Comparison of ENCODE assay signal across 32 cellular contexts in the genomic region with DNA sequence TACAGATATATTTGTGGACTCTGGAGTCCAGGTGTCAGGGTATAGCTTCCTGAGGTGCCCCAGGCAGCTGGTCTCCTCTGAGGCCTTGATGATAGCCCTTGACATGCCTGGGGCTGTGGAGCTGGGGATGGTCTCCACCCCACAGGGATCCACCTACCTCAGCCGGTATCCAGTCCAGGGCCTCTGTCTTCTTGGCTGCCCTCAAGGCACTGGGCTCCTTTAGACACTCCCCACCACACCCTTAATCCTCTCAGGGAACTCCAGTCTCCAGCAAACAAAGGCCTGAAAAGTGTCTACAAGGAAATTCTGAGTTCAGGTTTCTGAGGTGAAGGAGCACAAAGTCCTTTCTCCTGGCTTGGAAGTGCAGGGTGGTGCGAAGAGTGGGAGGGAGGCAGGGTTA. TPM values are rescaled to one million over a fixed set of nuclear protein-coding genes. Genes with fewer than 3 reads are reported as not detected.
DNase-seq lines count a peak whose midpoint lies in the region; ATAC-seq, FAIRE-seq and TF ChIP-seq lines count a peak whose summit lies in the region.
"Had no signal": no experiment of that assay in that cellular context is flagged by ENCODE, and none has a peak within 500 bp of the region (broad histone marks: within the 10 kb centered on the region; RNA-seq: fewer than 3 reads in every experiment).

No MANE protein-coding gene starts in this region.

- peaks cover 26% of the 10 kb centered on the region for H3K4me1 Mint-ChIP-seq in T-helper 17 cell
- H3K4me1 Mint-ChIP-seq in stimulated activated effector memory CD8-positive, alpha-beta T cell treated with anti-CD3 and anti-CD28 coated beads, Interleukin-12 subunit alpha, Interleukin-12 subunit beta, amount 100 ng/mL, for 72 hours = peaks cover 18% of the 10 kb centered on the region

- DNase-seq in ELF-1 (ENCODE audit: low read depth, low spot score) (peak; percentile 83), T-helper 17 cell (no peak), keratinocyte (ENCODE audit: low read depth, low spot score) (no peak), iPS-NIHi7 (ENCODE audit: extremely low spot score) (no peak), sciatic nerve (ENCODE audit: low spot score) (no peak)
- DNase-seq in stimulated activated effector memory CD8-positive, alpha-beta T cell treated with anti-CD3 and anti-CD28 coated beads, Interleukin-12 subunit alpha, Interleukin-12 subunit beta, amount 100 ng/mL, for 72 hours (ENCODE audit: low spot score in 2 of 2) = no peak
- DNase-seq in activated CD4-positive, alpha-beta T cell treated with anti-CD3 and anti-CD28 coated beads for 1 hour = no peak
- DNase-seq: activated CD4-positive, CD25-positive, alpha-beta regulatory T cell treated with anti-CD3 and anti-CD28 coated beads, Interleukin-2, amount 50 U/mL, for 72 hours; activated T-cell treated with anti-CD3 and anti-CD28 coated beads for 4 hours; anterior cingulate cortex; COR-L47; DMS79 treated with DMSO at 0.1 percent for 48 hours; hippocampal formation; immature natural killer cell; Kasumi-1; midbrain; NCI-H1694 treated with DMSO at 0.1 percent for 48 hours; NCI-H2171 treated with DMSO at 0.1 percent for 48 hours; NCI-H69; ovary; stimulated activated CD4-positive, alpha-beta T cell treated with anti-CD3 and anti-CD28 coated beads, Interleukin-1b, Interleukin-23, amount 100 ng/mL, for 48 hours; stimulated activated CD8-positive, alpha-beta memory T cell treated with anti-CD3 and anti-CD28 coated beads, Interleukin-4, amount 100 ng/mL, for 48 hours; T-helper 1 cell; upper lobe of left lung had no signal

- TF ChIP-seq CTCF in keratinocyte (optimal IDR thresholded peaks at IDR 0.05 in 1 of 3, IDR thresholded peaks at IDR 0.05 in 1 of 3, conservative IDR thresholded peaks at IDR 0.05 in 1 of 3; ENCODE audit: extremely low read depth in 1 of 3, insufficient read depth in 2 of 3, low read length in 3 of 3) = no peak

- peak overlapping the region; percentile 14 for H3K27ac Mint-ChIP-seq in T-helper 17 cell
- H3K27ac Mint-ChIP-seq in stimulated activated effector memory CD8-positive, alpha-beta T cell treated with anti-CD3 and anti-CD28 coated beads, Interleukin-12 subunit alpha, Interleukin-12 subunit beta, amount 100 ng/mL, for 72 hours = peak overlapping the region; percentile 37
- H3K27ac Mint-ChIP-seq: activated naive CD8-positive, alpha-beta T cell; immature natural killer cell; natural killer cell treated with Interleukin-12 subunit alpha and Interleukin-12 subunit beta and Interleukin-15 and Interleukin-18, amount 100 ng/mL, for 72 hours had no signal

- H3K27me3 Mint-ChIP-seq in T-helper 17 cell = peaks cover 1% of the 10 kb centered on the region
- H3K27me3 Mint-ChIP-seq: activated naive CD8-positive, alpha-beta T cell had no signal

- ATAC-seq in T-helper 17 cell (no peak), GM21526 (IDR thresholded peaks at IDR 0.05; ENCODE audit: low FRiP score, unreplicated experiment) (no peak), sciatic nerve (no peak)
- ATAC-seq in stimulated activated effector memory CD8-positive, alpha-beta T cell treated with anti-CD3 and anti-CD28 coated beads, Interleukin-12 subunit alpha, Interleukin-12 subunit beta, amount 100 ng/mL, for 72 hours = no peak
- ATAC-seq: gastroesophageal sphincter; left lobe of liver; natural killer cell treated with Interleukin-12 subunit alpha and Interleukin-12 subunit beta and Interleukin-15 and Interleukin-18, amount 100 ng/mL, for 72 hours had no signal

- no peaks in the 10 kb centered on the region for H3K36me3 ChIP-seq in keratinocyte (ENCODE audit: control insufficient read depth in 2 of 2, extremely low read depth in 1 of 2, insufficient read depth in 2 of 2, low read length in 2 of 2)
- H3K36me3 ChIP-seq: BLaER1 treated with 17β-estradiol and CSF1 and Interleukin-3, amounts not matched to agents 10 nM and 100 nM; cardiac muscle cell; gastroesophageal sphincter; ovary; upper lobe of left lung had no signal

- peak overlapping the region; percentile 14 for H2AFZ ChIP-seq in keratinocyte (ENCODE audit: control insufficient read depth, low read length)

- H3K27me3 ChIP-seq in keratinocyte (ENCODE audit: control insufficient read depth, extremely low read depth, insufficient read depth, low read length) = no peaks in the 10 kb centered on the region
- H3K27me3 ChIP-seq: BLaER1 treated with 17β-estradiol and CSF1 and Interleukin-3, amounts not matched to agents 10 nM and 100 nM; cardiac muscle cell; gastroesophageal sphincter; ovary; upper lobe of left lung had no signal

- H4K20me1 ChIP-seq in keratinocyte (ENCODE audit: control insufficient read depth, extremely low read depth, insufficient read depth, low read length) = no peaks in the 10 kb centered on the region
- H4K20me1 ChIP-seq: BLaER1 treated with 17β-estradiol and CSF1 and Interleukin-3, amounts not matched to agents 10 nM and 100 nM had no signal

- H3K9me1 ChIP-seq in keratinocyte (ENCODE audit: control insufficient read depth, extremely low read depth, insufficient read depth, low read length) = no peaks in the 10 kb centered on the region

- no peak overlapping the region for H3K27ac ChIP-seq in keratinocyte (ENCODE audit: control insufficient read depth, insufficient read depth, low read length)
- H3K27ac ChIP-seq: BLaER1 treated with 17β-estradiol and CSF1 and Interleukin-3, amounts not matched to agents 10 nM and 100 nM; cardiac muscle cell; gastroesophageal sphincter; ovary; upper lobe of left lung had no signal

- H3K9me3 Mint-ChIP-seq in stimulated activated effector memory CD8-positive, alpha-beta T cell treated with anti-CD3 and anti-CD28 coated beads, Interleukin-12 subunit alpha, Interleukin-12 subunit beta, amount 100 ng/mL, for 72 hours = no peaks in the 10 kb centered on the region
- H3K9me3 Mint-ChIP-seq: immature natural killer cell; natural killer cell treated with Interleukin-12 subunit alpha and Interleukin-12 subunit beta and Interleukin-15 and Interleukin-18, amount 100 ng/mL, for 72 hours had no signal

- no peak overlapping the region for H3K9ac ChIP-seq in keratinocyte (ENCODE audit: control insufficient read depth, extremely low read depth, insufficient read depth, low read length)
- H3K9ac ChIP-seq: BLaER1 treated with 17β-estradiol and CSF1 and Interleukin-3, amounts not matched to agents 10 nM and 100 nM had no signal

- H3K79me2 ChIP-seq in keratinocyte (ENCODE audit: control insufficient read depth, insufficient read depth, low read length) = no peaks in the 10 kb centered on the region

- H3K4me2 ChIP-seq in keratinocyte (ENCODE audit: control insufficient read depth, extremely low read depth, insufficient read depth, low read depth, low read length) = no peak overlapping the region

- no peak for FAIRE-seq in keratinocyte (lab: Jason Lieb, UNC)

- peaks cover 20% of the 10 kb centered on the region for H3K4me1 ChIP-seq in keratinocyte (ENCODE audit: control insufficient read depth, extremely low read depth, insufficient read depth, low read length)

- dilution Hi-C loops in keratinocyte (cut with MboI; ENCODE audit: extremely low pct_ligation_motif_present, low sequenced_read_pairs) = no loop called here

- H3K4me3 Mint-ChIP-seq in T-helper 17 cell = no peak overlapping the region
- H3K4me3 Mint-ChIP-seq in stimulated activated effector memory CD8-positive, alpha-beta T cell treated with anti-CD3 and anti-CD28 coated beads, Interleukin-12 subunit alpha, Interleukin-12 subunit beta, amount 100 ng/mL, for 72 hours = no peak overlapping the region
- H3K4me3 Mint-ChIP-seq: activated naive CD8-positive, alpha-beta T cell; natural killer cell treated with Interleukin-12 subunit alpha and Interleukin-12 subunit beta and Interleukin-15 and Interleukin-18, amount 100 ng/mL, for 72 hours had no signal

- H3K9me3 ChIP-seq in T-helper 17 cell (ENCODE audit: control insufficient read depth, low read length, poor library complexity, severe bottlenecking) = no peaks in the 10 kb centered on the region
- H3K9me3 ChIP-seq in keratinocyte (ENCODE audit: control insufficient read depth, low read depth, low read length) = no peaks in the 10 kb centered on the region
- H3K9me3 ChIP-seq: BLaER1 treated with 17β-estradiol and CSF1 and Interleukin-3, amounts not matched to agents 10 nM and 100 nM; gastroesophageal sphincter; ovary; upper lobe of left lung had no signal

- intact Hi-C loops in sciatic nerve (cut with DNase I) = no loop called here

- no peak overlapping the region for H3K4me3 ChIP-seq in keratinocyte (ENCODE audit: control insufficient read depth in 2 of 3, extremely low read depth in 1 of 3, insufficient read depth in 2 of 3, low read depth in 1 of 3, low read length in 3 of 3)
- H3K4me3 ChIP-seq: BLaER1 treated with 17β-estradiol and CSF1 and Interleukin-3, amounts not matched to agents 10 nM and 100 nM; cardiac muscle cell; gastroesophageal sphincter; ovary; skin epidermis; upper lobe of left lung had no signal

- H3K36me3 Mint-ChIP-seq in T-helper 17 cell (ENCODE audit: low read depth) = peaks cover 2% of the 10 kb centered on the region
- no peaks in the 10 kb centered on the region for H3K36me3 Mint-ChIP-seq in stimulated activated effector memory CD8-positive, alpha-beta T cell treated with anti-CD3 and anti-CD28 coated beads, Interleukin-12 subunit alpha, Interleukin-12 subunit beta, amount 100 ng/mL, for 72 hours
- H3K36me3 Mint-ChIP-seq: activated naive CD8-positive, alpha-beta T cell; immature natural killer cell; natural killer cell treated with Interleukin-12 subunit alpha and Interleukin-12 subunit beta and Interleukin-15 and Interleukin-18, amount 100 ng/mL, for 72 hours had no signal

RNA-seq across cellular contexts. Expression of a gene that starts 44.7 kb away (rescaled TPM):
- total RNA-seq in T-helper 17 cell (1 to 10 TPM; 1.8 to 5.6 TPM), sciatic nerve (93.5 TPM)
- 104 to 178 TPM (median 152 TPM) in 3 replicates for polyA plus RNA-seq in keratinocyte
- polyA plus RNA-seq in keratinocyte (2011; ENCODE audit: low read depth) = 28.2 TPM
- polyA plus RNA-seq in keratinocyte (2011; cell fraction: cytosol; rRNA removed) = 52.6 and 78.8 TPM in 2 replicates
- polyA plus RNA-seq in keratinocyte (2011; cell fraction: nucleus; rRNA removed) = 361 and 438 TPM in 2 replicates
- 113 and 227 TPM in 2 replicates for polyA plus RNA-seq in keratinocyte (2012; ENCODE audit: low replicate concordance)
- 175 to 367 TPM (median 287 TPM) in 3 replicates for polyA minus RNA-seq in keratinocyte
- 399 TPM for polyA minus RNA-seq in keratinocyte (2011; cell fraction: cytosol; rRNA and poly(A)+ RNA removed)
- 550 and 554 TPM in 2 replicates for polyA minus RNA-seq in keratinocyte (2011; cell fraction: nucleus; rRNA and poly(A)+ RNA removed)

Comparison
In these comparisons a context has a peak if more than half of its experiments do, and no peak if none do; other contexts are left out.
1. RNA of a gene that starts 44.7 kb away (total RNA-seq): 93.5 TPM in sciatic nerve (single experiment); 1.8 to 5.6 TPM in T-helper 17 cell; every median in the first group is over 10 times any median in the second.